ENCODE assay signal across 1 cellular context in genomic region chr2:47336259-47337238, GRCh38.
TF ChIP-seq lines count a peak whose summit lies in the region.

No MANE protein-coding gene starts in this region.

TF ChIP-seq in GM12878, 131 proteins besides CTCF, POLR2A, EP300 and RAD21 (continued from another document and continues in another):
- TF ChIP-seq SKIL (IDR thresholded peaks at IDR 0.05; ENCODE audit: low read depth, poor library complexity, severe bottlenecking) = no peak
- TF ChIP-seq PRDM15 (CRISPR knock-in tag; IDR thresholded peaks at IDR 0.05) = no peak
- TF ChIP-seq BRCA1 (IDR thresholded peaks at IDR 0.05; ENCODE audit: low read depth, low read length) = no peak
- TF ChIP-seq E2F8 (IDR thresholded peaks at IDR 0.05; ENCODE audit: low read depth, partially characterized antibody) = no peak
- no peak for TF ChIP-seq CHD1 (IDR thresholded peaks at IDR 0.05; ENCODE audit: low read depth, low read length)
- no peak for TF ChIP-seq EZH2 (IDR thresholded peaks at IDR 0.05; ENCODE audit: borderline replicate concordance, control insufficient read depth, low read depth, low read length)
- no peak for TF ChIP-seq SREBF2 (IDR thresholded peaks at IDR 0.05; ENCODE audit: low read length)
- TF ChIP-seq CEBPB (IDR thresholded peaks at IDR 0.05; ENCODE audit: borderline replicate concordance in 1 of 2, low read depth in 2 of 2, low read length in 2 of 2) = no peak
- TF ChIP-seq CBX3 (IDR thresholded peaks at IDR 0.05; ENCODE audit: borderline replicate concordance, low read depth) = no peak
- no peak for TF ChIP-seq SMAD5 (IDR thresholded peaks at IDR 0.05; ENCODE audit: low read depth)
- peak; percentile 87 to 92 for TF ChIP-seq IKZF2 (IDR thresholded peaks at IDR 0.05)
- no peak for TF ChIP-seq BHLHE40 (IDR thresholded peaks at IDR 0.05; ENCODE audit: borderline replicate concordance in 1 of 2, low read depth in 2 of 2, low read length in 1 of 2)
- TF ChIP-seq TCF12 (IDR thresholded peaks at IDR 0.05; ENCODE audit: low read depth, low read length) = no peak
- TF ChIP-seq CHD2 (IDR thresholded peaks at IDR 0.05; ENCODE audit: borderline replicate concordance, low read depth, low read length) = no peak
- no peak; the same call in 1 of the 2 replicates for TF ChIP-seq ZNF217 (IDR thresholded peaks at IDR 0.05)
- no peak for TF ChIP-seq ELK1 (IDR thresholded peaks at IDR 0.05; ENCODE audit: low read depth, low read length)
- no peak for TF ChIP-seq ZBTB11 (CRISPR knock-in tag; IDR thresholded peaks at IDR 0.05)
- no peak for TF ChIP-seq HDAC6 (IDR thresholded peaks at IDR 0.05; ENCODE audit: unreplicated experiment)
- no peak for TF ChIP-seq IRF3 (IDR thresholded peaks at IDR 0.05)
- TF ChIP-seq SMARCA5 (IDR thresholded peaks at IDR 0.05) = no peak; the same call in 1 of the 2 replicates
- no peak for TF ChIP-seq SIN3A (IDR thresholded peaks at IDR 0.05; ENCODE audit: low read depth, low read length)
- TF ChIP-seq HDAC2 (IDR thresholded peaks at IDR 0.05) = no peak
- no peak for TF ChIP-seq ZNF622 (IDR thresholded peaks at IDR 0.05)
- TF ChIP-seq ATF2 (IDR thresholded peaks at IDR 0.05; ENCODE audit: low read length) = no peak
- TF ChIP-seq EED (IDR thresholded peaks at IDR 0.05; ENCODE audit: low read depth) = peak; percentile 86
- TF ChIP-seq NR2C2 (IDR thresholded peaks at IDR 0.05; ENCODE audit: borderline replicate concordance, control insufficient read depth, insufficient read length, low read depth) = no peak
- TF ChIP-seq SUPT20H (IDR thresholded peaks at IDR 0.05; ENCODE audit: borderline replicate concordance, control insufficient read depth, low read depth, low read length) = no peak
- TF ChIP-seq NFXL1 (IDR thresholded peaks at IDR 0.05; ENCODE audit: borderline replicate concordance) = no peak
- TF ChIP-seq FOXK2 (IDR thresholded peaks at IDR 0.05) = no peak
- 0 out of 2 replicates have a peak, but pooled peaks have one; percentile 12 for TF ChIP-seq GATAD2B (conservative IDR thresholded peaks at IDR 0.05; ENCODE audit: low read depth)
- TF ChIP-seq EGR1 (IDR thresholded peaks at IDR 0.05; ENCODE audit: borderline replicate concordance in 1 of 2, low read depth in 2 of 2, low read length in 2 of 2) = no peak
- no peak for TF ChIP-seq MEF2A (IDR thresholded peaks at IDR 0.05; ENCODE audit: insufficient read depth, low read depth, low read length)
- no peak for TF ChIP-seq RB1 (IDR thresholded peaks at IDR 0.05; ENCODE audit: borderline replicate concordance)
- no peak for TF ChIP-seq SMAD1 (IDR thresholded peaks at IDR 0.05; ENCODE audit: low read depth, partially characterized antibody)
- TF ChIP-seq FOS (IDR thresholded peaks at IDR 0.05; ENCODE audit: borderline replicate concordance, extremely low read depth, insufficient read length) = no peak
- TF ChIP-seq ZNF24 (IDR thresholded peaks at IDR 0.05) = no peak
- no peak for TF ChIP-seq CEBPZ (IDR thresholded peaks at IDR 0.05; ENCODE audit: low read depth, low read length)
- no peak for TF ChIP-seq PAX5 (IDR thresholded peaks at IDR 0.05; ENCODE audit: borderline replicate concordance, low read depth, low read length)
- TF ChIP-seq ETV6 (conservative IDR thresholded peaks at IDR 0.05 in 1 of 2, IDR thresholded peaks at IDR 0.05 in 1 of 2; ENCODE audit: borderline replicate concordance in 1 of 2, low read depth in 1 of 2) = no peak
- TF ChIP-seq SP1 (IDR thresholded peaks at IDR 0.05; ENCODE audit: low read depth, low read length) = no peak
